Comparison of ENCODE assay signal across 21 cellular contexts in genomic region chr6:118123503-118124037, GRCh38.
"Had no signal": no experiment of that assay in that cellular context is flagged by ENCODE, and none has a peak within 500 bp of the region (broad histone marks: within the 10 kb centered on the region; RNA-seq: fewer than 3 reads in every experiment).

No MANE protein-coding gene starts in this region.

- H3K4me1 ChIP-seq: colonic mucosa, foreskin keratinocyte, gastroesophageal sphincter, heart left ventricle, left lung had no signal

- H3K9me3 Mint-ChIP-seq: dendritic cell treated with granulocyte-macrophage colony-stimulating factor and Interleukin-4, amounts not matched to agents 40 ng/mL and 50 ng/mL, for 4 days; effector memory CD8-positive, alpha-beta T cell; endodermal cell; mesothelial cell of epicardium had no signal

- H3K27ac Mint-ChIP-seq: dendritic cell treated with granulocyte-macrophage colony-stimulating factor and Interleukin-4, amounts not matched to agents 40 ng/mL and 50 ng/mL, for 4 days; effector memory CD8-positive, alpha-beta T cell; endodermal cell; mesothelial cell of epicardium; naive B cell had no signal

- H3K4me1 Mint-ChIP-seq: endodermal cell, mesothelial cell of epicardium, naive B cell had no signal

- H3K9me3 ChIP-seq: colonic mucosa, gastroesophageal sphincter, left lung, lower lobe of right lung, mucosa of descending colon had no signal

- H3K4me3 Mint-ChIP-seq: dendritic cell treated with granulocyte-macrophage colony-stimulating factor and Interleukin-4, amounts not matched to agents 40 ng/mL and 50 ng/mL, for 4 days; effector memory CD8-positive, alpha-beta T cell; endodermal cell; mesothelial cell of epicardium; naive B cell had no signal

- H3K27me3 Mint-ChIP-seq: dendritic cell treated with granulocyte-macrophage colony-stimulating factor and Interleukin-4, amounts not matched to agents 40 ng/mL and 50 ng/mL, for 4 days; naive B cell had no signal

- DNase-seq: colonic mucosa; cortex of kidney; effector CD8-positive, alpha-beta T cell; effector memory CD8-positive, alpha-beta T cell; endodermal cell; erythroblast; foreskin keratinocyte; heart left ventricle; left cardiac atrium; left lung; left ventricle myocardium superior; lower lobe of right lung; mesenchymal stem cell; mucosa of descending colon; naive B cell had no signal

- H3K36me3 Mint-ChIP-seq: mesothelial cell of epicardium, naive B cell had no signal

- H3K36me3 ChIP-seq: colonic mucosa, gastroesophageal sphincter, heart left ventricle, left lung, lower lobe of right lung had no signal

- H3K27me3 ChIP-seq: colonic mucosa, foreskin keratinocyte, gastroesophageal sphincter, heart left ventricle, hepatocyte, left lung had no signal

- H3K4me3 ChIP-seq: colonic mucosa, gastroesophageal sphincter, heart left ventricle, hepatocyte, left lung, lower lobe of right lung, mucosa of descending colon had no signal

- H3K27ac ChIP-seq: colonic mucosa, epithelial cell of prostate, foreskin keratinocyte, gastroesophageal sphincter, heart left ventricle, hepatocyte, left lung, lower lobe of right lung had no signal

- ATAC-seq: effector memory CD8-positive, alpha-beta T cell; esophagus mucosa; foreskin keratinocyte; gastroesophageal sphincter; heart left ventricle; left cardiac atrium; left lung; left ventricle myocardium superior; lower lobe of right lung; mucosa of descending colon had no signal
